In the genomic region with DNA sequence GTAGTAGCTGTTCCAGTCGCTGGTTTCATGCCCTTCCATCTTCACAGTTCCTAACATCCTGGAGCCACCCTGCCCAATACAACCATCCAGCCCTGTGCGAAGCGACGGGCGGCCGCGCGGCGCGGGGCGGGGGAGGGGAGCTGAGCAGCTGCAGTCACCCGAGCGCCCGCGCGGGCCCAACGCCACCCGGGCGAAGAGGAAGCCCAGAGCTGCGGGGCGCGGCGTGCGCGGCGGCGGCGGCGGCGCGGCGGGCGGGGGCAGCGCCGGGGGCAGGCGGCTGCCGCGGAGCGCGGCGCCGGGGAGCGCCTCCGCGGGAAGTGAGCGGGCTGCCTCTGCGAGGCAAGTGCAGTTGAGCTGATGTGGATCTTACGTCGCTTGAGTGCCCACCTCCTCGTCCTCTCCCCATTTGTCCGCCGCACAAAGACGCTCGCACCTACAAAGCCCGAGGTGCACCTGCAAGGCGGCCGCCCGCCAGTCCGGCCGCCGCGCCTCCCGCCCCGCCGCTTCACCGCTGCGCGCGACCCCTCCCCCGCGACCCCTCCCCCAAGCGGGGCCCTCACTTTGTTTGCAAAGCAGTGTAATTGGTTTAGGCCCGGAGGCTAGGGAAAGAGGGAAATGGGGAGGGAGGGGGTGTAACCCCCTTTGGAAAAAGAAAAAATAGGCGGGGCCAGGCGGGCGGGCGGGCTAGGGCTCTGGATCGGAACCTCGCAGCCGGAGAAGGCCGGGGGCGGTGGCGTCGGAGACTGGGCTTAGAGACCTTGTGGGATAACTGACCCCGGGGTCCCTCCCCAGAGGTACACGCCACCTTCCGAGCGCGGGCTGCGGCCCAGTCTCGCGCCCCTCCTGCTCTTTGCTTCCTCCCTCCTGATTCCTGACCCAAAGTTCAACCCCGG, we compare ENCODE assay signal across 1 cellular context.
TF ChIP-seq lines count a peak whose summit lies in the region.

A gene (minus strand): TSS at position 334 of the 893 bp plus-strand sequence. CDS start 277 bp downstream, at position 57.
A gene with protein sequence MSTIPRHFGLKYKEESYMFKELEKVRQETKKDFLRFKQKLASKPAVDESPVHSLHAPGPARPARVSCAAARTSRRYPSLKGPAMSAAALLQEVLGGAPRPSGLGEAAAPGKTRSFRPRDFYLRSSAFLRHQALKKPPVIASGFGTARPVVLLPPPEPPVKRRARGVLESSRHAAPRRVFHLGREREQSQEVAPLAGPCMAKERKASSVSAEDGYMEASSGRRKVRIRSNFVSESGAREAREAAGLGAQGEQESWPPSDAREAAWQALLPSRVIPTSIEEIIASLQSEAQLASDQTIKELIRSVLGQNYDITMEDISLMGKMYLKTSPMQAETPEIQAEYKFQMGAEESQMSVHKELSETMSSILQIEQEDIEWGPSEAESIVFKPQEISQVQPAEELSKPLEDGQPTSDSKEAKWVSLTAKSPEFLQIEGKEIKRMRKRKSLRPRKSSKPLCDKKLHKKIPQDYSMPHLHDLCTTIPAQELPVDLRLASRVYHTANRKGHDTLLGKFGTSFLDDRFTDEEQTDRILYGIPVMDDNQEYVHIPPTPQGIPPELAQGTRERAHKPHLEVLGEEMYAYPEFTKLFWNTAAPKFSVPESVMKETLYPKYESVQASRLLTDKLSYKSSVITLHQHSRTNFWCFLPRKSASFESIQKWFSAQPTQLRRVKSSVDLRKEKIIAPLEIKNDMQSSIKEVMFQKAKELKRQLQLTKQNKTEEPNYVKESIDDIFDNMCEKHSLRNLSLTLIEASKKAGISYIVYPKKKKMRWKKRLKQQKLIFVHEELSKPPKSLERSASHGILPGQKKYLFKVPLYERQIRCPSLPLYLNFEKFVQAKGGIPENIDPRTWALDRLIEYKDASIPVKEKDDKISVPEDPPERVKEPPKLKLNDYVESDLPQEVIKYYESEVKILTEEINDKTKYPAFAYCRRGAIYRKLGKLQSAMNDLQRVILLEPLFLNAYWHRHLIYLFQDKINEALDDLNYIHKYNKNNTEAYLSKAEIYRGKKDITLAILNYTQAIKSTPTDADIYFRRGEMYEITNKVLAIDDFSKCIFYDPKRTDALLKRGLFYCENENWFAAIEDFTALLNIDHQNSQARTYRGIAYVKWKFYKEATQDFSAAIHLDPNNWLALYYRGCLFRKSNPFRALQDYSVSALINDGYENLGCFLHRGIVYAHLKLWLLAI (N-terminal part only) (plus strand): TSS at position 714 of the 893 bp plus-strand sequence. CDS start 26,436 bp downstream, outside the sequence.

TF ChIP-seq in HepG2, 621 proteins besides CTCF, POLR2A, EP300 and RAD21 (continued from another document and continues in another):
- TF ChIP-seq, protein P1, sequence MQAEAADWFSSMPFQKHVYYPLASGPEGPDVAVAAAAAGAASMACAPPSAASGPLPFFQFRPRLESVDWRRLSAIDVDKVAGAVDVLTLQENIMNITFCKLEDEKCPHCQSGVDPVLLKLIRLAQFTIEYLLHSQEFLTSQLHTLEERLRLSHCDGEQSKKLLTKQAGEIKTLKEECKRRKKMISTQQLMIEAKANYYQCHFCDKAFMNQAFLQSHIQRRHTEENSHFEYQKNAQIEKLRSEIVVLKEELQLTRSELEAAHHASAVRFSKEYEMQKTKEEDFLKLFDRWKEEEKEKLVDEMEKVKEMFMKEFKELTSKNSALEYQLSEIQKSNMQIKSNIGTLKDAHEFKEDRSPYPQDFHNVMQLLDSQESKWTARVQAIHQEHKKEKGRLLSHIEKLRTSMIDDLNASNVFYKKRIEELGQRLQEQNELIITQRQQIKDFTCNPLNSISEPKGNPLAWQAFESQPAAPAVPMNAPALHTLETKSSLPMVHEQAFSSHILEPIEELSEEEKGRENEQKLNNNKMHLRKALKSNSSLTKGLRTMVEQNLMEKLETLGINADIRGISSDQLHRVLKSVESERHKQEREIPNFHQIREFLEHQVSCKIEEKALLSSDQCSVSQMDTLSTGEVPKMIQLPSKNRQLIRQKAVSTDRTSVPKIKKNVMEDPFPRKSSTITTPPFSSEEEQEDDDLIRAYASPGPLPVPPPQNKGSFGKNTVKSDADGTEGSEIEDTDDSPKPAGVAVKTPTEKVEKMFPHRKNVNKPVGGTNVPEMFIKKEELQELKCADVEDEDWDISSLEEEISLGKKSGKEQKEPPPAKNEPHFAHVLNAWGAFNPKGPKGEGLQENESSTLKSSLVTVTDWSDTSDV (CRISPR knock-in tag; IDR thresholded peaks at IDR 0.05), result peak; percentile 64; the same call in 1 of the 2 replicates
- TF ChIP-seq NFIC (IDR thresholded peaks at IDR 0.05; ENCODE audit: low read length), result no peak
- TF ChIP-seq, protein P2, sequence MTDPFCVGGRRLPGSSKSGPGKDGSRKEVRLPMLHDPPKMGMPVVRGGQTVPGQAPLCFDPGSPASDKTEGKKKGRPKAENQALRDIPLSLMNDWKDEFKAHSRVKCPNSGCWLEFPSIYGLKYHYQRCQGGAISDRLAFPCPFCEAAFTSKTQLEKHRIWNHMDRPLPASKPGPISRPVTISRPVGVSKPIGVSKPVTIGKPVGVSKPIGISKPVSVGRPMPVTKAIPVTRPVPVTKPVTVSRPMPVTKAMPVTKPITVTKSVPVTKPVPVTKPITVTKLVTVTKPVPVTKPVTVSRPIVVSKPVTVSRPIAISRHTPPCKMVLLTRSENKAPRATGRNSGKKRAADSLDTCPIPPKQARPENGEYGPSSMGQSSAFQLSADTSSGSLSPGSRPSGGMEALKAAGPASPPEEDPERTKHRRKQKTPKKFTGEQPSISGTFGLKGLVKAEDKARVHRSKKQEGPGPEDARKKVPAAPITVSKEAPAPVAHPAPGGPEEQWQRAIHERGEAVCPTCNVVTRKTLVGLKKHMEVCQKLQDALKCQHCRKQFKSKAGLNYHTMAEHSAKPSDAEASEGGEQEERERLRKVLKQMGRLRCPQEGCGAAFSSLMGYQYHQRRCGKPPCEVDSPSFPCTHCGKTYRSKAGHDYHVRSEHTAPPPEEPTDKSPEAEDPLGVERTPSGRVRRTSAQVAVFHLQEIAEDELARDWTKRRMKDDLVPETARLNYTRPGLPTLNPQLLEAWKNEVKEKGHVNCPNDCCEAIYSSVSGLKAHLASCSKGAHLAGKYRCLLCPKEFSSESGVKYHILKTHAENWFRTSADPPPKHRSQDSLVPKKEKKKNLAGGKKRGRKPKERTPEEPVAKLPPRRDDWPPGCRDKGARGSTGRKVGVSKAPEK (CRISPR knock-in tag; IDR thresholded peaks at IDR 0.05; ENCODE audit: borderline replicate concordance), result no peak
- 0 out of 2 replicates have a peak, but pooled peaks have one; percentile 12 for TF ChIP-seq ZNF431 (CRISPR knock-in tag; IDR thresholded peaks at IDR 0.05; ENCODE audit: borderline replicate concordance, low read depth)
- TF ChIP-seq MAZ (IDR thresholded peaks at IDR 0.05; ENCODE audit: borderline replicate concordance, low read depth, low read length), result peak; percentile 81
- peak; percentile 14 for TF ChIP-seq MAZ (CRISPR knock-in tag; IDR thresholded peaks at IDR 0.05; ENCODE audit: low read depth)
- peak; percentile 55; the same call in 1 of the 2 replicates for TF ChIP-seq FOXA3 (CRISPR knock-in tag; IDR thresholded peaks at IDR 0.05)
- TF ChIP-seq KLF16 (CRISPR knock-in tag; IDR thresholded peaks at IDR 0.05), result no peak; a peak in 1 of 4 replicates
- TF ChIP-seq, protein P3, sequence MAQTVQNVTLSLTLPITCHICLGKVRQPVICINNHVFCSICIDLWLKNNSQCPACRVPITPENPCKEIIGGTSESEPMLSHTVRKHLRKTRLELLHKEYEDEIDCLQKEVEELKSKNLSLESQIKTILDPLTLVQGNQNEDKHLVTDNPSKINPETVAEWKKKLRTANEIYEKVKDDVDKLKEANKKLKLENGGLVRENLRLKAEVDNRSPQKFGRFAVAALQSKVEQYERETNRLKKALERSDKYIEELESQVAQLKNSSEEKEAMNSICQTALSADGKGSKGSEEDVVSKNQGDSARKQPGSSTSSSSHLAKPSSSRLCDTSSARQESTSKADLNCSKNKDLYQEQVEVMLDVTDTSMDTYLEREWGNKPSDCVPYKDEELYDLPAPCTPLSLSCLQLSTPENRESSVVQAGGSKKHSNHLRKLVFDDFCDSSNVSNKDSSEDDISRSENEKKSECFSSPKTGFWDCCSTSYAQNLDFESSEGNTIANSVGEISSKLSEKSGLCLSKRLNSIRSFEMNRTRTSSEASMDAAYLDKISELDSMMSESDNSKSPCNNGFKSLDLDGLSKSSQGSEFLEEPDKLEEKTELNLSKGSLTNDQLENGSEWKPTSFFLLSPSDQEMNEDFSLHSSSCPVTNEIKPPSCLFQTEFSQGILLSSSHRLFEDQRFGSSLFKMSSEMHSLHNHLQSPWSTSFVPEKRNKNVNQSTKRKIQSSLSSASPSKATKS (CRISPR knock-in tag; IDR thresholded peaks at IDR 0.05), result no peak
- no peak for TF ChIP-seq BRCA1 (CRISPR knock-in tag; IDR thresholded peaks at IDR 0.05)
- no peak for TF ChIP-seq PHB2 (IDR thresholded peaks at IDR 0.05; ENCODE audit: partially characterized antibody)
- peak; percentile 48; the same call in 1 of the 2 replicates for TF ChIP-seq ZIK1 (CRISPR knock-in tag; IDR thresholded peaks at IDR 0.05; ENCODE audit: borderline replicate concordance, low read depth)
- TF ChIP-seq ZBTB7B (CRISPR knock-in tag; IDR thresholded peaks at IDR 0.05), result peak; percentile 82
- TF ChIP-seq NR1H2 (CRISPR knock-in tag; IDR thresholded peaks at IDR 0.05; ENCODE audit: borderline replicate concordance, low read depth), result no peak
- TF ChIP-seq ZNF780A (CRISPR knock-in tag; IDR thresholded peaks at IDR 0.05), result no peak
- TF ChIP-seq NR3C1 (CRISPR knock-in tag; IDR thresholded peaks at IDR 0.05), result no peak
- TF ChIP-seq, protein P4, sequence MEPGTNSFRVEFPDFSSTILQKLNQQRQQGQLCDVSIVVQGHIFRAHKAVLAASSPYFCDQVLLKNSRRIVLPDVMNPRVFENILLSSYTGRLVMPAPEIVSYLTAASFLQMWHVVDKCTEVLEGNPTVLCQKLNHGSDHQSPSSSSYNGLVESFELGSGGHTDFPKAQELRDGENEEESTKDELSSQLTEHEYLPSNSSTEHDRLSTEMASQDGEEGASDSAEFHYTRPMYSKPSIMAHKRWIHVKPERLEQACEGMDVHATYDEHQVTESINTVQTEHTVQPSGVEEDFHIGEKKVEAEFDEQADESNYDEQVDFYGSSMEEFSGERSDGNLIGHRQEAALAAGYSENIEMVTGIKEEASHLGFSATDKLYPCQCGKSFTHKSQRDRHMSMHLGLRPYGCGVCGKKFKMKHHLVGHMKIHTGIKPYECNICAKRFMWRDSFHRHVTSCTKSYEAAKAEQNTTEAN (CRISPR knock-in tag; conservative IDR thresholded peaks at IDR 0.05), result peak; percentile 71; the same call in 1 of the 2 replicates
- TF ChIP-seq ZNF460 (CRISPR knock-in tag; IDR thresholded peaks at IDR 0.05; ENCODE audit: borderline replicate concordance), result no peak
- TF ChIP-seq JUNB (CRISPR knock-in tag; IDR thresholded peaks at IDR 0.05; ENCODE audit: borderline replicate concordance), result no peak
- no peak for TF ChIP-seq JARID2 (CRISPR knock-in tag; IDR thresholded peaks at IDR 0.05; ENCODE audit: insufficient replicate concordance)
- TF ChIP-seq SOX13 (IDR thresholded peaks at IDR 0.05), result 0 out of 2 replicates have a peak, but pooled peaks have one; percentile 48
- TF ChIP-seq SOX13 (CRISPR knock-in tag; conservative IDR thresholded peaks at IDR 0.05 in 1 of 2, IDR thresholded peaks at IDR 0.05 in 1 of 2), result peak in 1 of 2 experiments; percentile 68; a peak in 2 of 4 replicates
- no peak for TF ChIP-seq PAF1 (CRISPR knock-in tag; IDR thresholded peaks at IDR 0.05)
- TF ChIP-seq ZFX (CRISPR knock-in tag; IDR thresholded peaks at IDR 0.05; ENCODE audit: low read depth), result no peak; the same call in 1 of the 2 replicates
- no peak for TF ChIP-seq ZSCAN12 (CRISPR knock-in tag; IDR thresholded peaks at IDR 0.05)
- TF ChIP-seq TMF1 (CRISPR knock-in tag; IDR thresholded peaks at IDR 0.05; ENCODE audit: low read depth), result 0 out of 2 replicates have a peak, but pooled peaks have one; percentile 36
- TF ChIP-seq ZNF451 (CRISPR knock-in tag; IDR thresholded peaks at IDR 0.05), result peak; percentile 33
- TF ChIP-seq ZNF616 (CRISPR knock-in tag; IDR thresholded peaks at IDR 0.05; ENCODE audit: low read depth), result peak; percentile 77; the same call in 1 of the 2 replicates
- peak; percentile 86 for TF ChIP-seq HNRNPK (IDR thresholded peaks at IDR 0.05; ENCODE audit: low read depth, low read length, poor library complexity, severe bottlenecking)
- 0 out of 2 replicates have a peak, but pooled peaks have one; percentile 27 for TF ChIP-seq ZMAT3 (CRISPR knock-in tag; conservative IDR thresholded peaks at IDR 0.05)
- peak; percentile 63 for TF ChIP-seq ZNF768 (CRISPR knock-in tag; IDR thresholded peaks at IDR 0.05)
- TF ChIP-seq, protein P5, sequence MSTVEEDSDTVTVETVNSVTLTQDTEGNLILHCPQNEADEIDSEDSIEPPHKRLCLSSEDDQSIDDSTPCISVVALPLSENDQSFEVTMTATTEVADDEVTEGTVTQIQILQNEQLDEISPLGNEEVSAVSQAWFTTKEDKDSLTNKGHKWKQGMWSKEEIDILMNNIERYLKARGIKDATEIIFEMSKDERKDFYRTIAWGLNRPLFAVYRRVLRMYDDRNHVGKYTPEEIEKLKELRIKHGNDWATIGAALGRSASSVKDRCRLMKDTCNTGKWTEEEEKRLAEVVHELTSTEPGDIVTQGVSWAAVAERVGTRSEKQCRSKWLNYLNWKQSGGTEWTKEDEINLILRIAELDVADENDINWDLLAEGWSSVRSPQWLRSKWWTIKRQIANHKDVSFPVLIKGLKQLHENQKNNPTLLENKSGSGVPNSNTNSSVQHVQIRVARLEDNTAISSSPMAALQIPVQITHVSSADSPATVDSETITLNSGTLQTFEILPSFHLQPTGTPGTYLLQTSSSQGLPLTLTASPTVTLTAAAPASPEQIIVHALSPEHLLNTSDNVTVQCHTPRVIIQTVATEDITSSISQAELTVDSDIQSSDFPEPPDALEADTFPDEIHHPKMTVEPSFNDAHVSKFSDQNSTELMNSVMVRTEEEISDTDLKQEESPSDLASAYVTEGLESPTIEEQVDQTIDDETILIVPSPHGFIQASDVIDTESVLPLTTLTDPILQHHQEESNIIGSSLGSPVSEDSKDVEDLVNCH (CRISPR knock-in tag; IDR thresholded peaks at IDR 0.05), result no peak
- no peak; the same call in 1 of the 2 replicates for TF ChIP-seq ESRRA (CRISPR knock-in tag; IDR thresholded peaks at IDR 0.05; ENCODE audit: low read depth)
- TF ChIP-seq SMARCE1 (IDR thresholded peaks at IDR 0.05; ENCODE audit: borderline replicate concordance), result no peak
- TF ChIP-seq, protein P6, sequence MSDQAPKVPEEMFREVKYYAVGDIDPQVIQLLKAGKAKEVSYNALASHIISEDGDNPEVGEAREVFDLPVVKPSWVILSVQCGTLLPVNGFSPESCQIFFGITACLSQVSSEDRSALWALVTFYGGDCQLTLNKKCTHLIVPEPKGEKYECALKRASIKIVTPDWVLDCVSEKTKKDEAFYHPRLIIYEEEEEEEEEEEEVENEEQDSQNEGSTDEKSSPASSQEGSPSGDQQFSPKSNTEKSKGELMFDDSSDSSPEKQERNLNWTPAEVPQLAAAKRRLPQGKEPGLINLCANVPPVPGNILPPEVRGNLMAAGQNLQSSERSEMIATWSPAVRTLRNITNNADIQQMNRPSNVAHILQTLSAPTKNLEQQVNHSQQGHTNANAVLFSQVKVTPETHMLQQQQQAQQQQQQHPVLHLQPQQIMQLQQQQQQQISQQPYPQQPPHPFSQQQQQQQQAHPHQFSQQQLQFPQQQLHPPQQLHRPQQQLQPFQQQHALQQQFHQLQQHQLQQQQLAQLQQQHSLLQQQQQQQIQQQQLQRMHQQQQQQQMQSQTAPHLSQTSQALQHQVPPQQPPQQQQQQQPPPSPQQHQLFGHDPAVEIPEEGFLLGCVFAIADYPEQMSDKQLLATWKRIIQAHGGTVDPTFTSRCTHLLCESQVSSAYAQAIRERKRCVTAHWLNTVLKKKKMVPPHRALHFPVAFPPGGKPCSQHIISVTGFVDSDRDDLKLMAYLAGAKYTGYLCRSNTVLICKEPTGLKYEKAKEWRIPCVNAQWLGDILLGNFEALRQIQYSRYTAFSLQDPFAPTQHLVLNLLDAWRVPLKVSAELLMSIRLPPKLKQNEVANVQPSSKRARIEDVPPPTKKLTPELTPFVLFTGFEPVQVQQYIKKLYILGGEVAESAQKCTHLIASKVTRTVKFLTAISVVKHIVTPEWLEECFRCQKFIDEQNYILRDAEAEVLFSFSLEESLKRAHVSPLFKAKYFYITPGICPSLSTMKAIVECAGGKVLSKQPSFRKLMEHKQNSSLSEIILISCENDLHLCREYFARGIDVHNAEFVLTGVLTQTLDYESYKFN (CRISPR knock-in tag; conservative IDR thresholded peaks at IDR 0.05), result peak; percentile 57; the same call in 1 of the 2 replicates
